In the genomic region with DNA sequence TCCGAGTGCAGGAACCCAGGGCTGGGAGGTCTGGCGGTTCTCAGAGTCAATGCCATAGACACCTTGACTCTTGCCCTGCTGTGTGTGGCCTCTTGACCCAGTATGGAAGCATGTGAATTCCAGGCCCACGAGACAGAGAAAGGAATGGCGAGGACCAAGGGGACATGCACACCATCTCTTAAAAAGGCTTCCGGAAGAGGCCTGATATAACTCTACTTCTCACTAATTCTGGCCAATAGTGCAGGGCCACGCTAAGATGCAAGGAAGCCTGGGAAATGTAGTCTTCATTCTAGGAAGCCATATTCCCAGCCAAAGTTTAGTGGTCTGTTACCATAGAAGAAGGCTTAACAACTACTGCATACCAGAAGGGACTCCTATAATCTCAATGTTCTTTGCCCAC, we compare ENCODE assay signal across 17 cellular contexts.
"Had no signal": no experiment of that assay in that cellular context is flagged by ENCODE, and none has a peak within 500 bp of the region (broad histone marks: within the 10 kb centered on the region; RNA-seq: fewer than 3 reads in every experiment).

No MANE protein-coding gene starts in this region.

- H3K4me2 ChIP-seq: smooth muscle cell had no signal

- H3K4me3 ChIP-seq: dorsolateral prefrontal cortex, gastrocnemius medialis, heart right ventricle, lower lobe of right lung, prostate gland, smooth muscle cell, suprapubic skin had no signal

- H3K4me1 ChIP-seq: gastrocnemius medialis, heart right ventricle, lower lobe of right lung, prostate gland, suprapubic skin had no signal

- H3K36me3 ChIP-seq: gastrocnemius medialis, heart right ventricle, lower lobe of right lung, prostate gland, suprapubic skin had no signal

- ATAC-seq: activated CD8-positive, alpha-beta T cell treated with anti-CD3 and anti-CD28 coated beads, Interleukin-2, amount 10 ng/mL, durations not matched to agents 7 days and 5 days; activated T-cell treated with anti-CD3 and anti-CD28 coated beads, Interleukin-2, amount 50 U/mL, for 72 hours; gastrocnemius medialis; heart right ventricle; left colon; lower lobe of right lung; right cardiac atrium had no signal

- H3K27ac ChIP-seq: dorsolateral prefrontal cortex, gastrocnemius medialis, heart right ventricle, lower lobe of right lung, prostate gland, suprapubic skin had no signal

- DNase-seq: activated CD4-positive, alpha-beta T cell treated with anti-CD3 and anti-CD28 coated beads for 4 hours; activated CD8-positive, alpha-beta memory T cell treated with anti-CD3 and anti-CD28 coated beads, Interleukin-2, amount 50 U/mL, for 48 hours; activated CD8-positive, alpha-beta T cell treated with anti-CD3 and anti-CD28 coated beads, Interleukin-2, amount 10 ng/mL, durations not matched to agents 7 days and 5 days; activated gamma-delta T cell; activated T-cell treated with anti-CD3 and anti-CD28 coated beads, Interleukin-2, amount 50 U/mL, for 72 hours; amniotic stem cell; dorsolateral prefrontal cortex; erythroblast; gastrocnemius medialis; heart right ventricle; left colon; lower lobe of right lung; nephron progenitor cell; right cardiac atrium had no signal

- H3K9me3 ChIP-seq: gastrocnemius medialis, heart right ventricle, lower lobe of right lung, prostate gland, suprapubic skin had no signal
